Comparison of ENCODE assay signal across 1 cellular context in genomic region chr12:6534914-6535696, GRCh38.
TF ChIP-seq lines count a peak whose summit lies in the region.

No MANE protein-coding gene starts in this region.

TF ChIP-seq in K562, 482 proteins besides CTCF, POLR2A, EP300 and RAD21 (continued from another document):
- TF ChIP-seq FOSL1 (tag; conservative IDR thresholded peaks at IDR 0.05) (peak; percentile 41), ZNF3 (CRISPR knock-in tag; IDR thresholded peaks at IDR 0.05) (no peak), BHLHE40 (IDR thresholded peaks at IDR 0.05; ENCODE audit: low read length) (peak; percentile 64), NEUROD1 (IDR thresholded peaks at IDR 0.05; ENCODE audit: borderline replicate concordance, low read depth, low read length, partially characterized antibody) (no peak), TFAM (CRISPR knock-in tag; conservative IDR thresholded peaks at IDR 0.05) (no peak), THRAP3 (IDR thresholded peaks at IDR 0.05; ENCODE audit: borderline replicate concordance) (no peak), KDM5B (IDR thresholded peaks at IDR 0.05; ENCODE audit: insufficient replicate concordance, low read depth, low read length) (peak; percentile 19), FIP1L1 (IDR thresholded peaks at IDR 0.05; ENCODE audit: low read depth, low read length, poor library complexity, severe bottlenecking) (peak; percentile 83), ILF3 (IDR thresholded peaks at IDR 0.05; ENCODE audit: borderline replicate concordance) (no peak), POLR2AphosphoS5 (IDR thresholded peaks at IDR 0.05; ENCODE audit: control insufficient read depth, insufficient read depth, low read depth, low read length) (peak; percentile 36; the same call in 1 of the 2 replicates), PYGO2 (tag; IDR thresholded peaks at IDR 0.05) (no peak), ZNF699 (CRISPR knock-in tag; IDR thresholded peaks at IDR 0.05; ENCODE audit: insufficient replicate concordance) (no peak), ZKSCAN1 (IDR thresholded peaks at IDR 0.05; ENCODE audit: low read depth, low read length) (no peak), ZNF140 (CRISPR knock-in tag; IDR thresholded peaks at IDR 0.05) (no peak), HDAC1 (IDR thresholded peaks at IDR 0.05) (peak in 1 of 2 experiments; percentile 72; a peak in 2 of 4 replicates), ZSCAN29 (IDR thresholded peaks at IDR 0.05) (no peak), ZNF146 (CRISPR knock-in tag; IDR thresholded peaks at IDR 0.05; ENCODE audit: unreplicated experiment) (no peak), GABPB1 (CRISPR knock-in tag; IDR thresholded peaks at IDR 0.05) (0 out of 2 replicates have a peak, but pooled peaks have one; percentile 21), BRF1 (IDR thresholded peaks at IDR 0.05; ENCODE audit: borderline replicate concordance, extremely low read depth, insufficient read length) (no peak), ZNF212 (CRISPR knock-in tag; IDR thresholded peaks at IDR 0.05) (no peak), GABPA (tag; conservative IDR thresholded peaks at IDR 0.05; ENCODE audit: low read depth) (no peak), ZNF609 (CRISPR knock-in tag; IDR thresholded peaks at IDR 0.05; ENCODE audit: borderline replicate concordance) (no peak), ZNF318 (IDR thresholded peaks at IDR 0.05; ENCODE audit: borderline replicate concordance in 1 of 2, low read depth in 1 of 2) (no peak), E2F6 (IDR thresholded peaks at IDR 0.05; ENCODE audit: borderline replicate concordance in 1 of 2, extremely low read depth in 1 of 2, insufficient read depth in 1 of 2, insufficient read length in 1 of 2, low read depth in 1 of 2, low read length in 1 of 2, poor library complexity in 1 of 2, severe bottlenecking in 1 of 2) (peak in 1 of 2 experiments; percentile 37), NELFE (IDR thresholded peaks at IDR 0.05; ENCODE audit: insufficient read depth, insufficient read length) (no peak), KLF13 (tag; IDR thresholded peaks at IDR 0.05; ENCODE audit: borderline replicate concordance, low read depth) (no peak), SMARCC2 (IDR thresholded peaks at IDR 0.05; ENCODE audit: low read depth) (no peak), TGIF2 (CRISPR knock-in tag; IDR thresholded peaks at IDR 0.05) (no peak), ZBTB7A (IDR thresholded peaks at IDR 0.05; ENCODE audit: borderline replicate concordance, control insufficient read depth, low read depth, low read length) (no peak)
- TF ChIP-seq, protein P1, sequence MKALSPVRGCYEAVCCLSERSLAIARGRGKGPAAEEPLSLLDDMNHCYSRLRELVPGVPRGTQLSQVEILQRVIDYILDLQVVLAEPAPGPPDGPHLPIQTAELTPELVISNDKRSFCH (CRISPR knock-in tag; IDR thresholded peaks at IDR 0.05), result no peak
- TF ChIP-seq, protein P1 (tag; IDR thresholded peaks at IDR 0.05), result no peak
- TF ChIP-seq, protein P2, sequence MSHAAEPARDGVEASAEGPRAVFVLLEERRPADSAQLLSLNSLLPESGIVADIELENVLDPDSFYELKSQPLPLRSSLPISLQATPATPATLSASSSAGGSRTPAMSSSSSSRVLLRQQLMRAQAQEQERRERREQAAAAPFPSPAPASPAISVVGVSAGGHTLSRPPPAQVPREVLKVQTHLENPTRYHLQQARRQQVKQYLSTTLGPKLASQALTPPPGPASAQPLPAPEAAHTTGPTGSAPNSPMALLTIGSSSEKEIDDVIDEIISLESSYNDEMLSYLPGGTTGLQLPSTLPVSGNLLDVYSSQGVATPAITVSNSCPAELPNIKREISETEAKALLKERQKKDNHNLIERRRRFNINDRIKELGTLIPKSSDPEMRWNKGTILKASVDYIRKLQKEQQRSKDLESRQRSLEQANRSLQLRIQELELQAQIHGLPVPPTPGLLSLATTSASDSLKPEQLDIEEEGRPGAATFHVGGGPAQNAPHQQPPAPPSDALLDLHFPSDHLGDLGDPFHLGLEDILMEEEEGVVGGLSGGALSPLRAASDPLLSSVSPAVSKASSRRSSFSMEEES (CRISPR knock-in tag; IDR thresholded peaks at IDR 0.05), result peak; percentile 44
- TF ChIP-seq, protein P3, sequence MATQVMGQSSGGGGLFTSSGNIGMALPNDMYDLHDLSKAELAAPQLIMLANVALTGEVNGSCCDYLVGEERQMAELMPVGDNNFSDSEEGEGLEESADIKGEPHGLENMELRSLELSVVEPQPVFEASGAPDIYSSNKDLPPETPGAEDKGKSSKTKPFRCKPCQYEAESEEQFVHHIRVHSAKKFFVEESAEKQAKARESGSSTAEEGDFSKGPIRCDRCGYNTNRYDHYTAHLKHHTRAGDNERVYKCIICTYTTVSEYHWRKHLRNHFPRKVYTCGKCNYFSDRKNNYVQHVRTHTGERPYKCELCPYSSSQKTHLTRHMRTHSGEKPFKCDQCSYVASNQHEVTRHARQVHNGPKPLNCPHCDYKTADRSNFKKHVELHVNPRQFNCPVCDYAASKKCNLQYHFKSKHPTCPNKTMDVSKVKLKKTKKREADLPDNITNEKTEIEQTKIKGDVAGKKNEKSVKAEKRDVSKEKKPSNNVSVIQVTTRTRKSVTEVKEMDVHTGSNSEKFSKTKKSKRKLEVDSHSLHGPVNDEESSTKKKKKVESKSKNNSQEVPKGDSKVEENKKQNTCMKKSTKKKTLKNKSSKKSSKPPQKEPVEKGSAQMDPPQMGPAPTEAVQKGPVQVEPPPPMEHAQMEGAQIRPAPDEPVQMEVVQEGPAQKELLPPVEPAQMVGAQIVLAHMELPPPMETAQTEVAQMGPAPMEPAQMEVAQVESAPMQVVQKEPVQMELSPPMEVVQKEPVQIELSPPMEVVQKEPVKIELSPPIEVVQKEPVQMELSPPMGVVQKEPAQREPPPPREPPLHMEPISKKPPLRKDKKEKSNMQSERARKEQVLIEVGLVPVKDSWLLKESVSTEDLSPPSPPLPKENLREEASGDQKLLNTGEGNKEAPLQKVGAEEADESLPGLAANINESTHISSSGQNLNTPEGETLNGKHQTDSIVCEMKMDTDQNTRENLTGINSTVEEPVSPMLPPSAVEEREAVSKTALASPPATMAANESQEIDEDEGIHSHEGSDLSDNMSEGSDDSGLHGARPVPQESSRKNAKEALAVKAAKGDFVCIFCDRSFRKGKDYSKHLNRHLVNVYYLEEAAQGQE (CRISPR knock-in tag; IDR thresholded peaks at IDR 0.05; ENCODE audit: low read depth), result no peak
- TF ChIP-seq, protein P4, sequence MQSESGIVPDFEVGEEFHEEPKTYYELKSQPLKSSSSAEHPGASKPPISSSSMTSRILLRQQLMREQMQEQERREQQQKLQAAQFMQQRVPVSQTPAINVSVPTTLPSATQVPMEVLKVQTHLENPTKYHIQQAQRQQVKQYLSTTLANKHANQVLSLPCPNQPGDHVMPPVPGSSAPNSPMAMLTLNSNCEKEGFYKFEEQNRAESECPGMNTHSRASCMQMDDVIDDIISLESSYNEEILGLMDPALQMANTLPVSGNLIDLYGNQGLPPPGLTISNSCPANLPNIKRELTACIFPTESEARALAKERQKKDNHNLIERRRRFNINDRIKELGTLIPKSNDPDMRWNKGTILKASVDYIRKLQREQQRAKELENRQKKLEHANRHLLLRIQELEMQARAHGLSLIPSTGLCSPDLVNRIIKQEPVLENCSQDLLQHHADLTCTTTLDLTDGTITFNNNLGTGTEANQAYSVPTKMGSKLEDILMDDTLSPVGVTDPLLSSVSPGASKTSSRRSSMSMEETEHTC (IDR thresholded peaks at IDR 0.05), result no peak
- TF ChIP-seq, protein P5, sequence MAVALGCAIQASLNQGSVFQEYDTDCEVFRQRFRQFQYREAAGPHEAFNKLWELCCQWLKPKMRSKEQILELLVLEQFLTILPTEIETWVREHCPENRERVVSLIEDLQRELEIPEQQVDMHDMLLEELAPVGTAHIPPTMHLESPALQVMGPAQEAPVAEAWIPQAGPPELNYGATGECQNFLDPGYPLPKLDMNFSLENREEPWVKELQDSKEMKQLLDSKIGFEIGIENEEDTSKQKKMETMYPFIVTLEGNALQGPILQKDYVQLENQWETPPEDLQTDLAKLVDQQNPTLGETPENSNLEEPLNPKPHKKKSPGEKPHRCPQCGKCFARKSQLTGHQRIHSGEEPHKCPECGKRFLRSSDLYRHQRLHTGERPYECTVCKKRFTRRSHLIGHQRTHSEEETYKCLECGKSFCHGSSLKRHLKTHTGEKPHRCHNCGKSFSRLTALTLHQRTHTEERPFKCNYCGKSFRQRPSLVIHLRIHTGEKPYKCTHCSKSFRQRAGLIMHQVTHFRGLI (CRISPR knock-in tag; IDR thresholded peaks at IDR 0.05), result no peak
